ENCODE assay signal across 9 cellular contexts in the genomic region with DNA sequence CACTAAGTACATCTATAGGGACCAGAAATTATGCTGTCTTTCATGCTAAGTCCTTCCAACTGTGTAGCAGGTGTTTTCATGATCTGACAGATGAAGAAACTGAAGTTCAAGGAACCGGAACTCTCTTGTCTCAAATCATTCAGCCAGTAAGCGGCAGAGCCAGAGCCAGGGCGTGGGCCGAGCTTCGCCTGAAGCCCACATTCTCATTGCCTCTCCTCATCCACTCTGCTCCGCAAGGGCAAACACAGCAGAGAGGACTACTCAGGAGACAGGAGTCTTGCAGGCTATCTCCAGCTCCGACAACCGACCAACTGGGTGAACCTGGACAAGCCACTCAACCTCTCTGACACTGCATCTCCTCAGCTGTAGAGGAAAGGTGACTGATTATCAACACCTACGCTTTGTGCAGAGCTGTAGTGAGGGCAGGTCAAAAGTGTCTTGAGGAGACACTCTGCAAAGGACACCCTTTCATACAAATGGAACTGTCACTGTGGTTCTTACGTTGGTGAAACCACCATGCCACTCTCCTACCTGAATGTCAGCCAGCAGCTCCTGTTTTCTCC.
DNase-seq lines count a peak whose midpoint lies in the region; ATAC-seq lines count a peak whose summit lies in the region.
"Had no signal": no experiment of that assay in that cellular context is flagged by ENCODE, and none has a peak within 500 bp of the region (broad histone marks: within the 10 kb centered on the region; RNA-seq: fewer than 3 reads in every experiment).

No MANE protein-coding gene starts in this region.

- no peaks in the 10 kb centered on the region for H3K27me3 Mint-ChIP-seq in activated CD4-positive, alpha-beta T cell treated with anti-CD3 and anti-CD28 coated beads, Interleukin-2, amount 10 ng/mL, durations not matched to agents 24 days and 14 days
- no peaks in the 10 kb centered on the region for H3K27me3 Mint-ChIP-seq in T-helper 17 cell
- H3K27me3 Mint-ChIP-seq in stimulated activated naive B cell treated with anti-CD40 and anti-IgM and Interleukin-4, amounts not matched to agents 10 μg/mL and 1 μg/mL and 100 μg/mL, for 72 hours, result no peaks in the 10 kb centered on the region

- no peaks in the 10 kb centered on the region for H3K9me3 Mint-ChIP-seq in activated CD4-positive, alpha-beta T cell treated with anti-CD3 and anti-CD28 coated beads, Interleukin-2, amount 10 ng/mL, durations not matched to agents 24 days and 14 days
- peaks cover 0 to 4% of the 10 kb centered on the region in 2 donors for H3K9me3 Mint-ChIP-seq in stimulated activated naive B cell treated with anti-CD40 and anti-IgM and Interleukin-4, amounts not matched to agents 10 μg/mL and 1 μg/mL and 100 μg/mL, for 72 hours
- H3K9me3 Mint-ChIP-seq: HFFc6 had no signal

- intact Hi-C loops in activated CD4-positive, alpha-beta T cell treated with anti-CD3 and anti-CD28 coated beads, Interleukin-2, amount 10 ng/mL, durations not matched to agents 24 days and 14 days (cut with micrococcal nuclease), result loop anchor here (1.0 to 2.0 kb wide), 3 partner anchors 10 to 40 kb away; no protein-coding TSS in a partner anchor

- peak overlapping the region; percentile 93 for H3K27ac Mint-ChIP-seq in activated CD4-positive, alpha-beta T cell treated with anti-CD3 and anti-CD28 coated beads, Interleukin-2, amount 10 ng/mL, durations not matched to agents 24 days and 14 days
- peak overlapping the region; percentile 86 for H3K27ac Mint-ChIP-seq in T-helper 17 cell
- peak overlapping the region; percentile 93 for H3K27ac Mint-ChIP-seq in stimulated activated naive B cell treated with anti-CD40 and anti-IgM and Interleukin-4, amounts not matched to agents 10 μg/mL and 1 μg/mL and 100 μg/mL, for 72 hours
- H3K27ac Mint-ChIP-seq: HFFc6 had no signal

- peak; percentile 68 for DNase-seq in activated CD4-positive, alpha-beta T cell treated with anti-CD3 and anti-CD28 coated beads, Interleukin-2, amount 10 ng/mL, durations not matched to agents 24 days and 14 days
- DNase-seq in activated CD4-positive, alpha-beta T cell treated with anti-CD3 and anti-CD28 coated beads for 48 hours, result no peak
- DNase-seq in T-helper 17 cell, result no peak
- peak; percentile 45 for DNase-seq in stimulated activated naive B cell treated with anti-CD40 and anti-IgM and Interleukin-4, amounts not matched to agents 10 μg/mL and 1 μg/mL and 100 μg/mL, for 72 hours
- DNase-seq in 8988T, result no peak
- DNase-seq in superior temporal gyrus (ENCODE audit: extremely low spot score), result no peak

- peak overlapping the region; percentile 78 for H3K4me3 Mint-ChIP-seq in activated CD4-positive, alpha-beta T cell treated with anti-CD3 and anti-CD28 coated beads, Interleukin-2, amount 10 ng/mL, durations not matched to agents 24 days and 14 days
- peak overlapping the region; percentile 80 for H3K4me3 Mint-ChIP-seq in T-helper 17 cell
- peak overlapping the region; percentile 61 to 72 for H3K4me3 Mint-ChIP-seq in stimulated activated naive B cell treated with anti-CD40 and anti-IgM and Interleukin-4, amounts not matched to agents 10 μg/mL and 1 μg/mL and 100 μg/mL, for 72 hours
- H3K4me3 Mint-ChIP-seq: HFFc6 had no signal

- H3K9me3 ChIP-seq in T-helper 17 cell (ENCODE audit: control insufficient read depth, low read length, poor library complexity, severe bottlenecking), result no peaks in the 10 kb centered on the region

- peaks cover 56% of the 10 kb centered on the region for H3K4me1 Mint-ChIP-seq in activated CD4-positive, alpha-beta T cell treated with anti-CD3 and anti-CD28 coated beads, Interleukin-2, amount 10 ng/mL, durations not matched to agents 24 days and 14 days
- H3K4me1 Mint-ChIP-seq in T-helper 17 cell, result peaks cover 49% of the 10 kb centered on the region
- peaks cover 39 to 74% of the 10 kb centered on the region in 2 donors for H3K4me1 Mint-ChIP-seq in stimulated activated naive B cell treated with anti-CD40 and anti-IgM and Interleukin-4, amounts not matched to agents 10 μg/mL and 1 μg/mL and 100 μg/mL, for 72 hours

- H3K36me3 Mint-ChIP-seq in activated CD4-positive, alpha-beta T cell treated with anti-CD3 and anti-CD28 coated beads, Interleukin-2, amount 10 ng/mL, durations not matched to agents 24 days and 14 days (ENCODE audit: low read depth), result peaks cover 35% of the 10 kb centered on the region
- H3K36me3 Mint-ChIP-seq in T-helper 17 cell (ENCODE audit: low read depth), result peaks cover 2% of the 10 kb centered on the region
- H3K36me3 Mint-ChIP-seq in stimulated activated naive B cell treated with anti-CD40 and anti-IgM and Interleukin-4, amounts not matched to agents 10 μg/mL and 1 μg/mL and 100 μg/mL, for 72 hours, result peaks cover 37 to 48% of the 10 kb centered on the region in 2 donors

- ATAC-seq in HG02623 (IDR thresholded peaks at IDR 0.05; ENCODE audit: unreplicated experiment), result peak; percentile 48
- ATAC-seq in T-helper 17 cell, result peak; percentile 50
- ATAC-seq in stimulated activated naive B cell treated with anti-CD40 and anti-IgM and Interleukin-4, amounts not matched to agents 10 μg/mL and 1 μg/mL and 100 μg/mL, for 72 hours (replicated peaks), result peak; percentile 80
- no peak for ATAC-seq in HG02571 (IDR thresholded peaks at IDR 0.05; ENCODE audit: unreplicated experiment)

Comparison
In these comparisons a context has a peak if more than half of its experiments do, and no peak if none do; other contexts are left out.
1. DNase-seq: peak in activated CD4-positive, alpha-beta T cell treated with anti-CD3 and anti-CD28 coated beads, Interleukin-2, amount 10 ng/mL, durations not matched to agents 24 days and 14 days (single experiment) and stimulated activated naive B cell treated with anti-CD40 and anti-IgM and Interleukin-4, amounts not matched to agents 10 μg/mL and 1 μg/mL and 100 μg/mL, for 72 hours (single experiment); none in activated CD4-positive, alpha-beta T cell treated with anti-CD3 and anti-CD28 coated beads for 48 hours (single experiment), T-helper 17 cell (0 of 3), 8988T (single experiment) and superior temporal gyrus (single experiment).
2. Peak in every context shown above with its lines, with median percentiles within 50 percentile points of each other: H3K27ac Mint-ChIP-seq and H3K4me3 Mint-ChIP-seq.